20 cellular contexts compared by ENCODE assay signal in the genomic region with DNA sequence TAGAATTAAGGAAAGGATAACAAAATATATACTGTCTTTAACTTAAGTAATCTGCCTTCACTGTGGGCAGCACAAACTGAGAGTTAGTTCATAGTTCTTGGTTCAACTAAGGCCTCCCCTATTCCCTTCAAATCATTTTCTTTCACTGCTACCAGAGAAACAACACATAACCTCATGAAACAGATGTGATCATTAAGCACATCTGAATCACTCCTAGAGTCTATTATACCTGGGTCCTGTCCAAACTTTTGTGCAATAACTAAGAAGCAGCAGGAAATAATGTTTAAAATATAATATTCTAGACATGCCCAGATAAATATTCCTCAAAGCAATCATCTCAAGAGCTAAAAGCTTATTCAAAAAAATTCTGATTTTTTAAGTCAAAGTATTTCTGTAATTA.
DNase-seq lines count a peak whose midpoint lies in the region; ATAC-seq and TF ChIP-seq lines count a peak whose summit lies in the region.
"Had no signal": no experiment of that assay in that cellular context is flagged by ENCODE, and none has a peak within 500 bp of the region (broad histone marks: within the 10 kb centered on the region; RNA-seq: fewer than 3 reads in every experiment).

No MANE protein-coding gene starts in this region.

- no peaks in the 10 kb centered on the region for H3K27me3 Mint-ChIP-seq in WTC11 (ENCODE audit: low read depth)
- H3K27me3 Mint-ChIP-seq: type B pancreatic cell had no signal

- ATAC-seq in gastrocnemius medialis (no peak), WTC11 (no peak), GM21515 (IDR thresholded peaks at IDR 0.05; ENCODE audit: unreplicated experiment) (no peak)
- ATAC-seq: HepG2; stimulated activated effector memory CD8-positive, alpha-beta T cell treated with anti-CD3 and anti-CD28 coated beads, Interleukin-12 subunit alpha, Interleukin-12 subunit beta, amount 100 ng/mL, for 72 hours had no signal

- H3K4me3 ChIP-seq in AG10803 (ENCODE audit: low read length) (no peak overlapping the region), gastrocnemius medialis (no peak overlapping the region)
- H3K4me3 ChIP-seq: HAP-1 had no signal

- TF ChIP-seq CTCF in AG10803 (conservative IDR thresholded peaks at IDR 0.05; ENCODE audit: low read length), result no peak
- TF ChIP-seq CTCF in gastrocnemius medialis (IDR thresholded peaks at IDR 0.05 in 4 of 5, conservative IDR thresholded peaks at IDR 0.05 in 1 of 5), result no peak
- no peak for TF ChIP-seq CTCF in WTC11 (IDR thresholded peaks at IDR 0.05)

- CTCF ChIA-PET in WTC11 (lab: Charles Lee), result no interaction called here

- H3K36me3 ChIP-seq in gastrocnemius medialis, result peaks cover 3 to 44% of the 10 kb centered on the region in 2 donors

- peaks cover 40% of the 10 kb centered on the region for H3K36me3 Mint-ChIP-seq in WTC11

- no peaks in the 10 kb centered on the region for H3K9me3 ChIP-seq in gastrocnemius medialis
- H3K9me3 ChIP-seq: HAP-1 had no signal

- H3K4me1 ChIP-seq in gastrocnemius medialis, result peaks cover 7 to 13% of the 10 kb centered on the region in 2 donors
- H3K4me1 ChIP-seq: HAP-1 had no signal

- in situ Hi-C loops in gastrocnemius medialis (cut with MboI; ENCODE audit: low sequenced_read_pairs in 4 of 4), result no loop called here

- no peak overlapping the region for H3K4me3 Mint-ChIP-seq in WTC11
- H3K4me3 Mint-ChIP-seq: stimulated activated effector memory CD8-positive, alpha-beta T cell treated with anti-CD3 and anti-CD28 coated beads, Interleukin-12 subunit alpha, Interleukin-12 subunit beta, amount 100 ng/mL, for 72 hours; type B pancreatic cell had no signal

- intact Hi-C loops in gastrocnemius medialis (cut with DNase I; ENCODE audit: low total_unique reads), result no loop called here

- H3K27ac Mint-ChIP-seq in WTC11, result no peak overlapping the region
- H3K27ac Mint-ChIP-seq: stimulated activated effector memory CD8-positive, alpha-beta T cell treated with anti-CD3 and anti-CD28 coated beads, Interleukin-12 subunit alpha, Interleukin-12 subunit beta, amount 100 ng/mL, for 72 hours; type B pancreatic cell had no signal

- no peak overlapping the region for H3K27ac ChIP-seq in gastrocnemius medialis
- H3K27ac ChIP-seq: C4-2B had no signal

- no peaks in the 10 kb centered on the region for H3K4me1 Mint-ChIP-seq in WTC11

- no peaks in the 10 kb centered on the region for H3K9me3 Mint-ChIP-seq in WTC11
- H3K9me3 Mint-ChIP-seq: stimulated activated effector memory CD8-positive, alpha-beta T cell treated with anti-CD3 and anti-CD28 coated beads, Interleukin-12 subunit alpha, Interleukin-12 subunit beta, amount 100 ng/mL, for 72 hours; type B pancreatic cell had no signal

- POLR2A ChIA-PET in WTC11 (lab: Charles Lee), result interaction anchor here (0.7 kb wide), 1 partner anchor 14 kb away, joined by 3 read pairs; no protein-coding TSS in a partner anchor

- TF ChIP-seq POLR2A in gastrocnemius medialis (IDR thresholded peaks at IDR 0.05), result no peak

- DNase-seq in AG10803 (ENCODE audit: low read depth), result peak; percentile 82
- DNase-seq in amniotic epithelial cell (ENCODE audit: low read depth), result peak; percentile 74
- DNase-seq in fibroblast of peridontal ligament (ENCODE audit: extremely low read depth), result peak; percentile 88
- peak; percentile 58 for DNase-seq in renal cortical epithelial cell (ENCODE audit: low read depth)
- DNase-seq in gastrocnemius medialis, result no peak
- DNase-seq in WTC11 (ENCODE audit: low spot score), result no peak
- DNase-seq in NCI-H524 (lab: John Stamatoyannopoulos, UW), result no peak
- DNase-seq: activated CD4-positive, alpha-beta T cell treated with anti-CD3 and anti-CD28 coated beads for 4 hours; activated naive CD4-positive, alpha-beta T cell treated with anti-CD3 and anti-CD28 coated beads, Interleukin-2, amount 50 U/mL, for 16 hours; DMS79; erythroblast; NCI-H1048; NCI-H2227 treated with DMSO at 0.1 percent for 48 hours; SHP77 treated with DMSO at 0.1 percent for 48 hours had no signal

- no peaks in the 10 kb centered on the region for H3K27me3 ChIP-seq in gastrocnemius medialis

TF ChIP-seq in WTC11, 78 proteins besides CTCF, POLR2A, EP300 and RAD21:
- no peak for TF ChIP-seq OVOL2 (CRISPR knock-in tag; IDR thresholded peaks at IDR 0.05; ENCODE audit: borderline replicate concordance)
- TF ChIP-seq, protein P1, sequence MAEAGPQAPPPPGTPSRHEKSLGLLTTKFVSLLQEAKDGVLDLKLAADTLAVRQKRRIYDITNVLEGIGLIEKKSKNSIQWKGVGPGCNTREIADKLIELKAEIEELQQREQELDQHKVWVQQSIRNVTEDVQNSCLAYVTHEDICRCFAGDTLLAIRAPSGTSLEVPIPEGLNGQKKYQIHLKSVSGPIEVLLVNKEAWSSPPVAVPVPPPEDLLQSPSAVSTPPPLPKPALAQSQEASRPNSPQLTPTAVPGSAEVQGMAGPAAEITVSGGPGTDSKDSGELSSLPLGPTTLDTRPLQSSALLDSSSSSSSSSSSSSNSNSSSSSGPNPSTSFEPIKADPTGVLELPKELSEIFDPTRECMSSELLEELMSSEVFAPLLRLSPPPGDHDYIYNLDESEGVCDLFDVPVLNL (CRISPR knock-in tag; IDR thresholded peaks at IDR 0.05; ENCODE audit: borderline replicate concordance, low read depth), result no peak
- no peak for TF ChIP-seq ZNF121 (CRISPR knock-in tag; IDR thresholded peaks at IDR 0.05)
- TF ChIP-seq KAT7 (CRISPR knock-in tag; IDR thresholded peaks at IDR 0.05; ENCODE audit: borderline replicate concordance), result no peak
- no peak for TF ChIP-seq ZNF263 (CRISPR knock-in tag; IDR thresholded peaks at IDR 0.05; ENCODE audit: low read depth)
- TF ChIP-seq, protein P2, sequence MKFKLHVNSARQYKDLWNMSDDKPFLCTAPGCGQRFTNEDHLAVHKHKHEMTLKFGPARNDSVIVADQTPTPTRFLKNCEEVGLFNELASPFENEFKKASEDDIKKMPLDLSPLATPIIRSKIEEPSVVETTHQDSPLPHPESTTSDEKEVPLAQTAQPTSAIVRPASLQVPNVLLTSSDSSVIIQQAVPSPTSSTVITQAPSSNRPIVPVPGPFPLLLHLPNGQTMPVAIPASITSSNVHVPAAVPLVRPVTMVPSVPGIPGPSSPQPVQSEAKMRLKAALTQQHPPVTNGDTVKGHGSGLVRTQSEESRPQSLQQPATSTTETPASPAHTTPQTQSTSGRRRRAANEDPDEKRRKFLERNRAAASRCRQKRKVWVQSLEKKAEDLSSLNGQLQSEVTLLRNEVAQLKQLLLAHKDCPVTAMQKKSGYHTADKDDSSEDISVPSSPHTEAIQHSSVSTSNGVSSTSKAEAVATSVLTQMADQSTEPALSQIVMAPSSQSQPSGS (CRISPR knock-in tag; IDR thresholded peaks at IDR 0.05; ENCODE audit: borderline replicate concordance, low read depth), result no peak
- no peak for TF ChIP-seq ZMAT4 (CRISPR knock-in tag; IDR thresholded peaks at IDR 0.05)

Comparison
In these comparisons a context has a peak if more than half of its experiments do, and no peak if none do; other contexts are left out.
1. DNase-seq: peak in AG10803 (single experiment), amniotic epithelial cell (single experiment), fibroblast of peridontal ligament (single experiment) and renal cortical epithelial cell (single experiment); none in gastrocnemius medialis (0 of 2), WTC11 (single experiment) and NCI-H524 (0 of 2).